10 cellular contexts compared by ENCODE assay signal in genomic region chr9:708556-709432, GRCh38.
A peak's percentile ranks its signal among the peaks of the same experiment; 100 is the strongest.
DNase-seq lines count a peak whose midpoint lies in the region; ATAC-seq and TF ChIP-seq lines count a peak whose summit lies in the region.
"Had no signal": no experiment of that assay in that cellular context is flagged by ENCODE, and none has a peak within 500 bp of the region (broad histone marks: within the 10 kb centered on the region; RNA-seq: fewer than 3 reads in every experiment).

No MANE protein-coding gene starts in this region.

- no peaks in the 10 kb centered on the region for H3K9me2 ChIP-seq in hepatocyte (replicated peaks; ENCODE audit: insufficient read depth)

- H3K4me2 ChIP-seq in hepatocyte (peak overlapping the region; percentile 81), skeletal muscle satellite cell (ENCODE audit: low read length) (peak overlapping the region; percentile 84)

- no peaks in the 10 kb centered on the region for H4K20me1 ChIP-seq in hepatocyte (ENCODE audit: insufficient read depth, poor library complexity, severe bottlenecking)

- H3K27ac ChIP-seq in body of pancreas = peak overlapping the region; percentile 68 to 77 (median 73)
- peak overlapping the region; percentile 90 for H3K27ac ChIP-seq in hepatocyte

- peaks cover 52% of the 10 kb centered on the region for H3K79me2 ChIP-seq in hepatocyte

- in situ Hi-C loops in KBM-7 (cut with MboI; ENCODE audit: low pct_unique_long_range_greater_than_20kb, low sequenced_read_pairs) = no loop called here

- peak in 2 of 3 donors; percentile 40 to 43 for TF ChIP-seq POLR2A in body of pancreas (IDR thresholded peaks at IDR 0.05)

- H3K27ac Mint-ChIP-seq in activated T-helper 1 cell treated with anti-CD3 and anti-CD28 coated beads, Interleukin-12 subunit alpha, Interleukin-12 subunit beta, Interleukin-2, Interleukin-4 antibody, amounts not matched to agents 30 ng/mL and 10 ng/mL and 1 ng/mL, durations not matched to agents 14 hours and 24 hours and 36 hours = no peak overlapping the region
- H3K27ac Mint-ChIP-seq: activated T-cell treated with anti-CD3 and anti-CD28 coated beads, Interleukin-2, amount 50 U/mL, for 24 hours had no signal

- H3K36me3 ChIP-seq in body of pancreas (replicated peaks in 1 of 2; ENCODE audit: insufficient read depth in 1 of 2, low read depth in 2 of 2) = peaks cover 0 to 13% of the 10 kb centered on the region in 2 donors
- no peaks in the 10 kb centered on the region for H3K36me3 ChIP-seq in hepatocyte (replicated peaks; ENCODE audit: insufficient read depth, low read depth)
- peaks cover 33% of the 10 kb centered on the region for H3K36me3 ChIP-seq in skeletal muscle satellite cell (ENCODE audit: insufficient read depth, low read length)

- H3K4me1 ChIP-seq in body of pancreas (peaks cover 68% of the 10 kb centered on the region), hepatocyte (ENCODE audit: insufficient read depth) (peaks cover 19% of the 10 kb centered on the region), skeletal muscle satellite cell (ENCODE audit: control insufficient read depth, insufficient read depth, low read length) (peaks cover 55% of the 10 kb centered on the region)

- TF ChIP-seq CTCF in body of pancreas (IDR thresholded peaks at IDR 0.05) (no peak), hepatocyte (IDR thresholded peaks at IDR 0.05; ENCODE audit: poor library complexity) (no peak)

- H3K4me3 ChIP-seq in body of pancreas (peak overlapping the region in 1 of 2 donors; percentile 1), hepatocyte (peak overlapping the region; percentile 24), skeletal muscle satellite cell (ENCODE audit: low read length) (peak overlapping the region; percentile 67)

- ATAC-seq in body of pancreas (peak; percentile 18), GM19452 (IDR thresholded peaks at IDR 0.05; ENCODE audit: unreplicated experiment) (no peak)

- no peak overlapping the region for H3K4me3 Mint-ChIP-seq in activated T-helper 1 cell treated with anti-CD3 and anti-CD28 coated beads, Interleukin-12 subunit alpha, Interleukin-12 subunit beta, Interleukin-2, Interleukin-4 antibody, amounts not matched to agents 30 ng/mL and 10 ng/mL and 1 ng/mL, durations not matched to agents 14 hours and 24 hours and 36 hours
- H3K4me3 Mint-ChIP-seq: activated T-cell treated with anti-CD3 and anti-CD28 coated beads, Interleukin-2, amount 50 U/mL, for 24 hours had no signal

- H3K27me3 Mint-ChIP-seq in activated T-helper 1 cell treated with anti-CD3 and anti-CD28 coated beads, Interleukin-12 subunit alpha, Interleukin-12 subunit beta, Interleukin-2, Interleukin-4 antibody, amounts not matched to agents 30 ng/mL and 10 ng/mL and 1 ng/mL, durations not matched to agents 14 hours and 24 hours and 36 hours (ENCODE audit: insufficient read depth) = peaks cover 10% of the 10 kb centered on the region

- peak overlapping the region; percentile 81 for H3K9ac ChIP-seq in skeletal muscle satellite cell (ENCODE audit: low read depth, low read length)

- no peaks in the 10 kb centered on the region for H3K27me3 ChIP-seq in body of pancreas
- no peaks in the 10 kb centered on the region for H3K27me3 ChIP-seq in hepatocyte
- H3K27me3 ChIP-seq in skeletal muscle satellite cell (ENCODE audit: control insufficient read depth, insufficient read depth, low read length) = no peaks in the 10 kb centered on the region

- no peaks in the 10 kb centered on the region for H3K9me3 Mint-ChIP-seq in activated T-helper 1 cell treated with anti-CD3 and anti-CD28 coated beads, Interleukin-12 subunit alpha, Interleukin-12 subunit beta, Interleukin-2, Interleukin-4 antibody, amounts not matched to agents 30 ng/mL and 10 ng/mL and 1 ng/mL, durations not matched to agents 14 hours and 24 hours and 36 hours
- H3K9me3 Mint-ChIP-seq: activated T-cell treated with anti-CD3 and anti-CD28 coated beads, Interleukin-2, amount 50 U/mL, for 24 hours had no signal

- intact Hi-C loops in body of pancreas (cut with DNase I) = no loop called here
- intact Hi-C loops in activated T-helper 1 cell treated with anti-CD3 and anti-CD28 coated beads, Interleukin-12 subunit alpha, Interleukin-12 subunit beta, Interleukin-2, Interleukin-4 antibody, amounts not matched to agents 30 ng/mL and 10 ng/mL and 1 ng/mL, durations not matched to agents 14 hours and 24 hours and 36 hours (cut with micrococcal nuclease) = loop anchor here (5.0 kb wide), 1 partner anchor 44 kb away; no protein-coding TSS in a partner anchor

- DNase-seq in KBM-7 (peak; percentile 57), body of pancreas (peak; percentile 31 to 52 (median 38)), hepatocyte (ENCODE audit: low spot score) (no peak), H4 (ENCODE audit: low spot score) (no peak), NCI-H748 (lab: John Stamatoyannopoulos, UW; ENCODE audit: unreplicated experiment) (no peak)
- DNase-seq in activated T-helper 1 cell treated with anti-CD3 and anti-CD28 coated beads, Interleukin-12 subunit alpha, Interleukin-12 subunit beta, Interleukin-2, Interleukin-4 antibody, amounts not matched to agents 30 ng/mL and 10 ng/mL and 1 ng/mL, durations not matched to agents 14 hours and 24 hours and 36 hours (ENCODE audit: low spot score) = no peak
- DNase-seq: activated T-cell treated with anti-CD3 and anti-CD28 coated beads, Interleukin-2, amount 50 U/mL, for 24 hours; NCI-H82 had no signal

- H3K9me3 ChIP-seq in body of pancreas = no peaks in the 10 kb centered on the region
- H3K9me3 ChIP-seq in hepatocyte (ENCODE audit: low read depth) = no peaks in the 10 kb centered on the region
- no peaks in the 10 kb centered on the region for H3K9me3 ChIP-seq in skeletal muscle satellite cell (replicated peaks; ENCODE audit: low read length)

- peak overlapping the region; percentile 29 for H2AFZ ChIP-seq in hepatocyte

- H3K4me1 Mint-ChIP-seq in activated T-helper 1 cell treated with anti-CD3 and anti-CD28 coated beads, Interleukin-12 subunit alpha, Interleukin-12 subunit beta, Interleukin-2, Interleukin-4 antibody, amounts not matched to agents 30 ng/mL and 10 ng/mL and 1 ng/mL, durations not matched to agents 14 hours and 24 hours and 36 hours (ENCODE audit: low read depth) = peaks cover 12% of the 10 kb centered on the region

- no peaks in the 10 kb centered on the region for H3K36me3 Mint-ChIP-seq in activated T-helper 1 cell treated with anti-CD3 and anti-CD28 coated beads, Interleukin-12 subunit alpha, Interleukin-12 subunit beta, Interleukin-2, Interleukin-4 antibody, amounts not matched to agents 30 ng/mL and 10 ng/mL and 1 ng/mL, durations not matched to agents 14 hours and 24 hours and 36 hours (ENCODE audit: low read depth)

- 13 to 14% methylated on average over 9 of the region's 9 CpGs for WGBS in body of pancreas, 2 donors
- 22% methylated on average over 9 of the region's 9 CpGs for WGBS in hepatocyte (ENCODE audit: low lambda C conversion rate, missing lambda C conversion rate)

Comparison
In these comparisons a context has a peak if more than half of its experiments do, and no peak if none do; other contexts are left out.
1. DNase-seq: peak in KBM-7 (single experiment) and body of pancreas (4 of 4); none in hepatocyte (single experiment), activated T-helper 1 cell treated with anti-CD3 and anti-CD28 coated beads, Interleukin-12 subunit alpha, Interleukin-12 subunit beta, Interleukin-2, Interleukin-4 antibody, amounts not matched to agents 30 ng/mL and 10 ng/mL and 1 ng/mL, durations not matched to agents 14 hours and 24 hours and 36 hours (single experiment), H4 (single experiment) and NCI-H748 (single experiment).